Comparison of ENCODE assay signal across 2 cellular contexts in the genomic region with DNA sequence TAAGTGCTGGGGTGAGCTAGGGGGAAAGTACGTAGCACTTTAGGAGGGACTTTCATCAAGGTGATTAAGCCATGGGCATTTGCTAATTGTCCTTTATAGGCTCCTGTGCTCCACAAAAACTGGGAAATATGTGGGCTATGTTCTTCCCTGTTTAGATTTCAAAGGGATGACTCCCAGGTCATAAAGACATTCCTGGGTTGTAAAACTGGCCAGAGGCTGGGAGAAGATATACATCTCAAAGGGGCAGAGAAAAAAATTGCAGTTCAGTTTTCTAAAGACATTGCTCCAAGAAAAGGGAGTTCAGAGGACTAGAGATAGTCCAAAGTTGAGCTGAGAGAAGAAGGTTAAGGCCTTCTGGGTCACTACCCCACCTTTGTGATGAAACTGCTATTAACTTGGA.
TF ChIP-seq lines count a peak whose summit lies in the region.

No MANE protein-coding gene starts in this region.

TF ChIP-seq in WTC11, 78 proteins besides CTCF, POLR2A, EP300 and RAD21 (continued from another document):
- TF ChIP-seq, protein P1, sequence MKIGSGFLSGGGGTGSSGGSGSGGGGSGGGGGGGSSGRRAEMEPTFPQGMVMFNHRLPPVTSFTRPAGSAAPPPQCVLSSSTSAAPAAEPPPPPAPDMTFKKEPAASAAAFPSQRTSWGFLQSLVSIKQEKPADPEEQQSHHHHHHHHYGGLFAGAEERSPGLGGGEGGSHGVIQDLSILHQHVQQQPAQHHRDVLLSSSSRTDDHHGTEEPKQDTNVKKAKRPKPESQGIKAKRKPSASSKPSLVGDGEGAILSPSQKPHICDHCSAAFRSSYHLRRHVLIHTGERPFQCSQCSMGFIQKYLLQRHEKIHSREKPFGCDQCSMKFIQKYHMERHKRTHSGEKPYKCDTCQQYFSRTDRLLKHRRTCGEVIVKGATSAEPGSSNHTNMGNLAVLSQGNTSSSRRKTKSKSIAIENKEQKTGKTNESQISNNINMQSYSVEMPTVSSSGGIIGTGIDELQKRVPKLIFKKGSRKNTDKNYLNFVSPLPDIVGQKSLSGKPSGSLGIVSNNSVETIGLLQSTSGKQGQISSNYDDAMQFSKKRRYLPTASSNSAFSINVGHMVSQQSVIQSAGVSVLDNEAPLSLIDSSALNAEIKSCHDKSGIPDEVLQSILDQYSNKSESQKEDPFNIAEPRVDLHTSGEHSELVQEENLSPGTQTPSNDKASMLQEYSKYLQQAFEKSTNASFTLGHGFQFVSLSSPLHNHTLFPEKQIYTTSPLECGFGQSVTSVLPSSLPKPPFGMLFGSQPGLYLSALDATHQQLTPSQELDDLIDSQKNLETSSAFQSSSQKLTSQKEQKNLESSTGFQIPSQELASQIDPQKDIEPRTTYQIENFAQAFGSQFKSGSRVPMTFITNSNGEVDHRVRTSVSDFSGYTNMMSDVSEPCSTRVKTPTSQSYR (CRISPR knock-in tag; IDR thresholded peaks at IDR 0.05), result no peak
- TF ChIP-seq, protein P2, sequence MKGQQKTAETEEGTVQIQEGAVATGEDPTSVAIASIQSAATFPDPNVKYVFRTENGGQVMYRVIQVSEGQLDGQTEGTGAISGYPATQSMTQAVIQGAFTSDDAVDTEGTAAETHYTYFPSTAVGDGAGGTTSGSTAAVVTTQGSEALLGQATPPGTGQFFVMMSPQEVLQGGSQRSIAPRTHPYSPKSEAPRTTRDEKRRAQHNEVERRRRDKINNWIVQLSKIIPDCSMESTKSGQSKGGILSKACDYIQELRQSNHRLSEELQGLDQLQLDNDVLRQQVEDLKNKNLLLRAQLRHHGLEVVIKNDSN (CRISPR knock-in tag; IDR thresholded peaks at IDR 0.05), result no peak
- TF ChIP-seq, protein P3, sequence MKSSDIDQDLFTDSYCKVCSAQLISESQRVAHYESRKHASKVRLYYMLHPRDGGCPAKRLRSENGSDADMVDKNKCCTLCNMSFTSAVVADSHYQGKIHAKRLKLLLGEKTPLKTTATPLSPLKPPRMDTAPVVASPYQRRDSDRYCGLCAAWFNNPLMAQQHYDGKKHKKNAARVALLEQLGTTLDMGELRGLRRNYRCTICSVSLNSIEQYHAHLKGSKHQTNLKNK (CRISPR knock-in tag; IDR thresholded peaks at IDR 0.05), result no peak

TF ChIP-seq in SK-N-SH, 30 proteins besides CTCF, POLR2A, EP300 and RAD21 (continued from another document):
- TF ChIP-seq, protein P4, sequence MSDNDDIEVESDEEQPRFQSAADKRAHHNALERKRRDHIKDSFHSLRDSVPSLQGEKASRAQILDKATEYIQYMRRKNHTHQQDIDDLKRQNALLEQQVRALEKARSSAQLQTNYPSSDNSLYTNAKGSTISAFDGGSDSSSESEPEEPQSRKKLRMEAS (IDR thresholded peaks at IDR 0.05; ENCODE audit: low read depth), result no peak
- TF ChIP-seq, protein P5, sequence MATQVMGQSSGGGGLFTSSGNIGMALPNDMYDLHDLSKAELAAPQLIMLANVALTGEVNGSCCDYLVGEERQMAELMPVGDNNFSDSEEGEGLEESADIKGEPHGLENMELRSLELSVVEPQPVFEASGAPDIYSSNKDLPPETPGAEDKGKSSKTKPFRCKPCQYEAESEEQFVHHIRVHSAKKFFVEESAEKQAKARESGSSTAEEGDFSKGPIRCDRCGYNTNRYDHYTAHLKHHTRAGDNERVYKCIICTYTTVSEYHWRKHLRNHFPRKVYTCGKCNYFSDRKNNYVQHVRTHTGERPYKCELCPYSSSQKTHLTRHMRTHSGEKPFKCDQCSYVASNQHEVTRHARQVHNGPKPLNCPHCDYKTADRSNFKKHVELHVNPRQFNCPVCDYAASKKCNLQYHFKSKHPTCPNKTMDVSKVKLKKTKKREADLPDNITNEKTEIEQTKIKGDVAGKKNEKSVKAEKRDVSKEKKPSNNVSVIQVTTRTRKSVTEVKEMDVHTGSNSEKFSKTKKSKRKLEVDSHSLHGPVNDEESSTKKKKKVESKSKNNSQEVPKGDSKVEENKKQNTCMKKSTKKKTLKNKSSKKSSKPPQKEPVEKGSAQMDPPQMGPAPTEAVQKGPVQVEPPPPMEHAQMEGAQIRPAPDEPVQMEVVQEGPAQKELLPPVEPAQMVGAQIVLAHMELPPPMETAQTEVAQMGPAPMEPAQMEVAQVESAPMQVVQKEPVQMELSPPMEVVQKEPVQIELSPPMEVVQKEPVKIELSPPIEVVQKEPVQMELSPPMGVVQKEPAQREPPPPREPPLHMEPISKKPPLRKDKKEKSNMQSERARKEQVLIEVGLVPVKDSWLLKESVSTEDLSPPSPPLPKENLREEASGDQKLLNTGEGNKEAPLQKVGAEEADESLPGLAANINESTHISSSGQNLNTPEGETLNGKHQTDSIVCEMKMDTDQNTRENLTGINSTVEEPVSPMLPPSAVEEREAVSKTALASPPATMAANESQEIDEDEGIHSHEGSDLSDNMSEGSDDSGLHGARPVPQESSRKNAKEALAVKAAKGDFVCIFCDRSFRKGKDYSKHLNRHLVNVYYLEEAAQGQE (IDR thresholded peaks at IDR 0.05; ENCODE audit: low read depth, low read length), result no peak
- TF ChIP-seq GATA2 (CRISPR knock-in tag; IDR thresholded peaks at IDR 0.05) (no peak), TCF12 (IDR thresholded peaks at IDR 0.05) (no peak)
TF ChIP-seq in SK-N-SH: peak in this region for 0.
